In genomic region chr3:143832433-143832832, GRCh38 we compare ENCODE assay signal across 9 cellular contexts. TPM values are rescaled to one million over a fixed set of nuclear protein-coding genes. Genes with fewer than 3 reads are reported as not detected.
DNase-seq lines count a peak whose midpoint lies in the region; ATAC-seq and TF ChIP-seq lines count a peak whose summit lies in the region.
"Had no signal": no experiment of that assay in that cellular context is flagged by ENCODE, and none has a peak within 500 bp of the region (broad histone marks: within the 10 kb centered on the region; RNA-seq: fewer than 3 reads in every experiment).

No MANE protein-coding gene starts in this region.

- peak; percentile 56 for ATAC-seq in activated CD8-positive, alpha-beta T cell treated with anti-CD3 and anti-CD28 coated beads for 36 hours
- ATAC-seq in activated CD8-positive, alpha-beta T cell treated with anti-CD3 and anti-CD28 coated beads, Interleukin-2, amount 10 ng/mL, durations not matched to agents 7 days and 5 days: no peak
- ATAC-seq in HG02678 (IDR thresholded peaks at IDR 0.05; ENCODE audit: unreplicated experiment): peak; percentile 58

- H3K27me3 ChIP-seq in KMS-11 (ENCODE audit: insufficient read depth, low read depth) (no peaks in the 10 kb centered on the region), spleen (replicated peaks in 1 of 7) (no peaks in the 10 kb centered on the region), neuronal stem cell (ENCODE audit: control insufficient read depth in 3 of 3, insufficient read depth in 3 of 3, low read depth in 1 of 3, low read length in 3 of 3) (no peaks in the 10 kb centered on the region)

- H2BK15ac ChIP-seq in neuronal stem cell (ENCODE audit: low read length): no peak overlapping the region

- H3K4me1 ChIP-seq in KMS-11 (ENCODE audit: low read depth, poor library complexity, severe bottlenecking) (peaks cover 73% of the 10 kb centered on the region), spleen (peaks cover 17 to 48% (median 23%) of the 10 kb centered on the region in 6 donors), neuronal stem cell (ENCODE audit: control insufficient read depth in 2 of 2, insufficient read depth in 1 of 2, low read depth in 1 of 2, low read length in 2 of 2) (no peaks in the 10 kb centered on the region)

- no peak overlapping the region for H3K14ac ChIP-seq in neuronal stem cell (ENCODE audit: low read length)

- H3K9ac ChIP-seq in KMS-11 (peak overlapping the region; percentile 53; the same call in 1 of the 2 replicates), neuronal stem cell (ENCODE audit: low read depth, low read length, poor library complexity) (no peak overlapping the region)

- H2AFZ ChIP-seq in KMS-11 (ENCODE audit: low read depth) (0 out of 2 replicates have a peak overlapping the region, but pooled peaks have one; percentile 3), neuronal stem cell (ENCODE audit: low read length) (no peak overlapping the region)

- no peaks in the 10 kb centered on the region for H3K36me3 Mint-ChIP-seq in activated CD8-positive, alpha-beta T cell treated with anti-CD3 and anti-CD28 coated beads for 36 hours (ENCODE audit: low read depth)
- peaks cover 8% of the 10 kb centered on the region for H3K36me3 Mint-ChIP-seq in activated CD8-positive, alpha-beta T cell treated with anti-CD3 and anti-CD28 coated beads, Interleukin-2, amount 10 ng/mL, durations not matched to agents 7 days and 5 days (ENCODE audit: low read depth)

- H2BK5ac ChIP-seq in neuronal stem cell (ENCODE audit: low read length): no peak overlapping the region

- no peak overlapping the region for H2BK120ac ChIP-seq in neuronal stem cell (ENCODE audit: low read depth, low read length)

- H4K20me1 ChIP-seq in KMS-11 (ENCODE audit: insufficient read depth): no peaks in the 10 kb centered on the region

- CTCF ChIA-PET in activated CD8-positive, alpha-beta T cell treated with anti-CD3 and anti-CD28 coated beads for 36 hours (lab: Charles Lee): no interaction called here
- CTCF ChIA-PET in activated CD8-positive, alpha-beta T cell treated with anti-CD3 and anti-CD28 coated beads, Interleukin-2, amount 10 ng/mL, durations not matched to agents 7 days and 5 days (lab: Charles Lee): interaction anchor here (1.1 kb wide), 1 partner anchor 29 kb away, joined by 3 read pairs; no protein-coding TSS in a partner anchor

- no peak overlapping the region for H2AK5ac ChIP-seq in neuronal stem cell (ENCODE audit: low read depth, low read length)

- TF ChIP-seq POLR2A in spleen (IDR thresholded peaks at IDR 0.05): no peak

- no peak overlapping the region for H3K27ac Mint-ChIP-seq in activated CD8-positive, alpha-beta T cell treated with anti-CD3 and anti-CD28 coated beads for 36 hours
- no peak overlapping the region for H3K27ac Mint-ChIP-seq in activated CD8-positive, alpha-beta T cell treated with anti-CD3 and anti-CD28 coated beads, Interleukin-2, amount 10 ng/mL, durations not matched to agents 7 days and 5 days

- intact Hi-C loops in activated CD8-positive, alpha-beta T cell treated with anti-CD3 and anti-CD28 coated beads for 36 hours (cut with micrococcal nuclease): no loop called here
- intact Hi-C loops in spleen (cut with DNase I; ENCODE audit: low total_unique reads): no loop called here

- H4K91ac ChIP-seq in neuronal stem cell (ENCODE audit: low read depth, low read length, poor library complexity): no peak overlapping the region

- H3K4me1 Mint-ChIP-seq in activated CD8-positive, alpha-beta T cell treated with anti-CD3 and anti-CD28 coated beads for 36 hours (ENCODE audit: low read depth): peaks cover 25% of the 10 kb centered on the region
- H3K4me1 Mint-ChIP-seq in activated CD8-positive, alpha-beta T cell treated with anti-CD3 and anti-CD28 coated beads, Interleukin-2, amount 10 ng/mL, durations not matched to agents 7 days and 5 days (ENCODE audit: low read depth): peaks cover 16% of the 10 kb centered on the region

- H3K4ac ChIP-seq in neuronal stem cell (ENCODE audit: low read length): no peak overlapping the region

- no peak overlapping the region for H3K4me3 Mint-ChIP-seq in activated CD8-positive, alpha-beta T cell treated with anti-CD3 and anti-CD28 coated beads for 36 hours
- no peak overlapping the region for H3K4me3 Mint-ChIP-seq in activated CD8-positive, alpha-beta T cell treated with anti-CD3 and anti-CD28 coated beads, Interleukin-2, amount 10 ng/mL, durations not matched to agents 7 days and 5 days

- TF ChIP-seq CTCF in activated CD8-positive, alpha-beta T cell treated with anti-CD3 and anti-CD28 coated beads for 36 hours (IDR thresholded peaks at IDR 0.05): no peak
- TF ChIP-seq CTCF in KMS-11 (conservative IDR thresholded peaks at IDR 0.05; ENCODE audit: low read depth, low read length): no peak
- TF ChIP-seq CTCF in spleen (IDR thresholded peaks at IDR 0.05 in 8 of 11, conservative IDR thresholded peaks at IDR 0.05 in 3 of 11): no peak
- TF ChIP-seq CTCF in GM10266 (IDR thresholded peaks at IDR 0.05; ENCODE audit: control insufficient read depth, insufficient read depth, low read depth, missing control alignments): no peak

- H3K23ac ChIP-seq in neuronal stem cell (ENCODE audit: low read depth, low read length, poor library complexity): no peak overlapping the region

- H3K4me2 ChIP-seq in KMS-11: peak overlapping the region; percentile 84
- H3K4me2 ChIP-seq in neuronal stem cell (ENCODE audit: insufficient read depth, low read length, poor library complexity, severe bottlenecking): no peak overlapping the region

- POLR2A ChIA-PET in activated CD8-positive, alpha-beta T cell treated with anti-CD3 and anti-CD28 coated beads for 36 hours (lab: Charles Lee): no interaction called here
- POLR2A ChIA-PET in activated CD8-positive, alpha-beta T cell treated with anti-CD3 and anti-CD28 coated beads, Interleukin-2, amount 10 ng/mL, durations not matched to agents 7 days and 5 days (lab: Charles Lee): no interaction called here

- H4K8ac ChIP-seq in neuronal stem cell (ENCODE audit: low read depth, low read length): no peak overlapping the region

- H3K27ac ChIP-seq in KMS-11 (peak overlapping the region; percentile 80), spleen (peak overlapping the region in 5 of 8 donors; percentile 6 to 72 (median 65)), neuronal stem cell (replicated peaks; ENCODE audit: low read length) (no peak overlapping the region)

- no peak overlapping the region for H2BK12ac ChIP-seq in neuronal stem cell (ENCODE audit: low read length)

- H3K4me3 ChIP-seq in KMS-11 (IDR thresholded peaks at IDR 0.05; ENCODE audit: insufficient read depth, low read depth, low read length) (peak overlapping the region; percentile 6), spleen (no peak overlapping the region), neuronal stem cell (ENCODE audit: low read length in 2 of 2) (no peak overlapping the region)

- H3K27me3 Mint-ChIP-seq in activated CD8-positive, alpha-beta T cell treated with anti-CD3 and anti-CD28 coated beads for 36 hours: no peaks in the 10 kb centered on the region
- H3K27me3 Mint-ChIP-seq in activated CD8-positive, alpha-beta T cell treated with anti-CD3 and anti-CD28 coated beads, Interleukin-2, amount 10 ng/mL, durations not matched to agents 7 days and 5 days (ENCODE audit: low read depth): no peaks in the 10 kb centered on the region

- H3K79me1 ChIP-seq in neuronal stem cell (ENCODE audit: low read depth, low read length): no peaks in the 10 kb centered on the region

- H3K9me3 Mint-ChIP-seq in activated CD8-positive, alpha-beta T cell treated with anti-CD3 and anti-CD28 coated beads for 36 hours: no peaks in the 10 kb centered on the region
- H3K9me3 Mint-ChIP-seq in activated CD8-positive, alpha-beta T cell treated with anti-CD3 and anti-CD28 coated beads, Interleukin-2, amount 10 ng/mL, durations not matched to agents 7 days and 5 days (ENCODE audit: insufficient read depth): no peaks in the 10 kb centered on the region

- H3K79me2 ChIP-seq in KMS-11 (ENCODE audit: insufficient read depth, low read depth): peaks cover 8% of the 10 kb centered on the region; the same call in 1 of the 2 replicates

- H3K9me3 ChIP-seq in spleen (no peaks in the 10 kb centered on the region), neuronal stem cell (replicated peaks in 1 of 2; ENCODE audit: control insufficient read depth in 2 of 2, insufficient read depth in 1 of 2, low read depth in 1 of 2, low read length in 2 of 2) (no peaks in the 10 kb centered on the region)

- H3K18ac ChIP-seq in neuronal stem cell (ENCODE audit: low read length): no peak overlapping the region

- H3K36me3 ChIP-seq in KMS-11 (ENCODE audit: insufficient read depth) (no peaks in the 10 kb centered on the region), spleen (no peaks in the 10 kb centered on the region), neuronal stem cell (replicated peaks in 1 of 2; ENCODE audit: control insufficient read depth in 2 of 2, insufficient read depth in 2 of 2, low read length in 2 of 2) (no peaks in the 10 kb centered on the region)

- no peak for DNase-seq in activated CD8-positive, alpha-beta T cell treated with anti-CD3 and anti-CD28 coated beads for 36 hours
- DNase-seq in activated CD8-positive, alpha-beta T cell treated with anti-CD3 and anti-CD28 coated beads, Interleukin-2, amount 10 ng/mL, durations not matched to agents 7 days and 5 days: no peak
- no peak for DNase-seq in spleen
- no peak for DNase-seq in DMS114 treated with DMSO at 0.1 percent for 48 hours (lab: John Stamatoyannopoulos, UW; ENCODE audit: unreplicated experiment)
- no peak for DNase-seq in neuronal stem cell (ENCODE audit: low spot score)
- no peak for DNase-seq in GM10266 (ENCODE audit: extremely low spot score)
- DNase-seq: NCI-H146 had no signal

RNA-seq across cellular contexts. Expression of gene SLC9A9, which starts 15.8 kb away (rescaled TPM):
- 1 to 10 TPM; 1.9 to 2.2 TPM for total RNA-seq in activated CD8-positive, alpha-beta T cell treated with anti-CD3 and anti-CD28 coated beads for 36 hours
- 1 to 10 TPM; 6.6 to 7.4 TPM for total RNA-seq in activated CD8-positive, alpha-beta T cell treated with anti-CD3 and anti-CD28 coated beads, Interleukin-2, amount 10 ng/mL, durations not matched to agents 7 days and 5 days
- 10 to 100 TPM; 32.1 to 58.2 (median 47.0) TPM for total RNA-seq in spleen
- 10 to 100 TPM; 10.8 to 11.3 (median 11.2) TPM for polyA plus RNA-seq in spleen
- polyA plus RNA-seq in neuronal stem cell (2013, experiment 1 of 2): 0.52 TPM
- polyA plus RNA-seq in neuronal stem cell (2013, experiment 2 of 2): 0.51 TPM
